Comparison of ENCODE assay signal across 8 cellular contexts in genomic region chr19:28710278-28710677, GRCh38.
DNase-seq lines count a peak whose midpoint lies in the region; ATAC-seq and TF ChIP-seq lines count a peak whose summit lies in the region.

No MANE protein-coding gene starts in this region.

- ATAC-seq in Right ventricle myocardium inferior, result no peak
- ATAC-seq in HG02870 (IDR thresholded peaks at IDR 0.05; ENCODE audit: unreplicated experiment), result no peak

- no peak overlapping the region for H3K27ac ChIP-seq in left ventricle myocardium inferior (replicated peaks)
- H3K27ac ChIP-seq in adrenal gland, result no peak overlapping the region
- no peak overlapping the region for H3K27ac ChIP-seq in tibial artery

- H3K9me3 ChIP-seq in left ventricle myocardium inferior (replicated peaks) (no peaks in the 10 kb centered on the region), adrenal gland (replicated peaks in 1 of 3) (no peaks in the 10 kb centered on the region), tibial artery (no peaks in the 10 kb centered on the region)

- H3K27me3 ChIP-seq in left ventricle myocardium inferior (ENCODE audit: low read depth), result peaks cover 29% of the 10 kb centered on the region
- H3K27me3 ChIP-seq in adrenal gland, result no peaks in the 10 kb centered on the region
- peaks cover 0 to 4% of the 10 kb centered on the region in 2 donors for H3K27me3 ChIP-seq in tibial artery

- 0 to 2% (median 1%) methylated on average over 3 of the region's 3 CpGs for WGBS in adrenal gland, 4 donors

- peak; percentile 77 for TF ChIP-seq CTCF in left ventricle myocardium inferior (IDR thresholded peaks at IDR 0.05; ENCODE audit: borderline replicate concordance)
- peak; percentile 59 to 84 (median 73) for TF ChIP-seq CTCF in adrenal gland (IDR thresholded peaks at IDR 0.05)
- TF ChIP-seq CTCF in tibial artery (IDR thresholded peaks at IDR 0.05), result peak; percentile 45 to 47

- intact Hi-C loops in left ventricle myocardium inferior (cut with micrococcal nuclease) (no loop called here), Right ventricle myocardium inferior (cut with DNase I) (loop anchor here (1.0 to 5.0 kb wide), 2 partner anchors 244 to 738 kb away; no protein-coding TSS in a partner anchor), adrenal gland (cut with DNase I) (loop anchor here in 1 of 2 donors (5.0 kb wide), 1 partner anchor 243 kb away; no protein-coding TSS in a partner anchor), tibial artery (cut with DNase I; ENCODE audit: low total_unique reads) (no loop called here)

- no peaks in the 10 kb centered on the region for H3K4me1 ChIP-seq in left ventricle myocardium inferior
- H3K4me1 ChIP-seq in adrenal gland (replicated peaks in 1 of 2), result no peaks in the 10 kb centered on the region
- H3K4me1 ChIP-seq in tibial artery, result no peaks in the 10 kb centered on the region

- no peak for TF ChIP-seq POLR2A in adrenal gland (IDR thresholded peaks at IDR 0.05)

- H3K4me3 ChIP-seq in left ventricle myocardium inferior, result no peak overlapping the region
- H3K4me3 ChIP-seq in adrenal gland, result no peak overlapping the region
- H3K4me3 ChIP-seq in tibial artery, result no peak overlapping the region

- H3K36me3 ChIP-seq in left ventricle myocardium inferior, result no peaks in the 10 kb centered on the region
- no peaks in the 10 kb centered on the region for H3K36me3 ChIP-seq in adrenal gland (replicated peaks in 1 of 2)
- H3K36me3 ChIP-seq in tibial artery, result no peaks in the 10 kb centered on the region

- no peak for DNase-seq in left ventricle myocardium inferior
- DNase-seq in Right ventricle myocardium inferior (ENCODE audit: missing footprints), result no peak
- DNase-seq in NCI-H2107 treated with DMSO at 0.1 percent for 48 hours (lab: John Stamatoyannopoulos, UW; ENCODE audit: unreplicated experiment), result peak; percentile 33
- DNase-seq in adrenal gland, result no peak
- peak; percentile 25 for DNase-seq in iPS-NIHi7 (ENCODE audit: extremely low spot score)
- DNase-seq in tibial artery, result no peak
- DNase-seq in epidermal melanocyte (ENCODE audit: insufficient read length, low spot score), result no peak

Comparison
In these comparisons a context has a peak if more than half of its experiments do, and no peak if none do; other contexts are left out.
1. DNase-seq: peak in NCI-H2107 treated with DMSO at 0.1 percent for 48 hours (single experiment) and iPS-NIHi7 (single experiment); none in left ventricle myocardium inferior (single experiment), Right ventricle myocardium inferior (single experiment), adrenal gland (0 of 7), tibial artery (0 of 2) and epidermal melanocyte (single experiment).
2. Peak in every context shown above with its lines, with median percentiles within 50 percentile points of each other: CTCF ChIP-seq.